In genomic region chr2:232367016-232367415, GRCh38 we compare ENCODE assay signal across 30 cellular contexts. TPM values are rescaled to one million over a fixed set of nuclear protein-coding genes. Genes with fewer than 3 reads are reported as not detected.
"Had no signal": no experiment of that assay in that cellular context is flagged by ENCODE, and none has a peak within 500 bp of the region (broad histone marks: within the 10 kb centered on the region; RNA-seq: fewer than 3 reads in every experiment).

No MANE protein-coding gene starts in this region.

- H3K4me3 Mint-ChIP-seq: activated T-cell treated with anti-CD3 and anti-CD28 coated beads, Interleukin-2, amount 50 U/mL, for 24 hours; activated T-helper 17 cell treated with anti-CD3 and anti-CD28 coated beads, Interleukin-2, amount 50 U/mL, for 72 hours; naive B cell; stimulated activated effector memory CD8-positive, alpha-beta T cell treated with anti-CD3 and anti-CD28 coated beads, Interleukin-12 subunit alpha, Interleukin-12 subunit beta, amount 100 ng/mL, for 72 hours; stimulated activated naive CD8-positive, alpha-beta T cell treated with anti-CD3 and anti-CD28 coated beads, Interleukin-15, Interleukin-2, amounts not matched to agents 100 ng/mL and 50 ng/mL, for 24 hours; T-helper 2 cell treated with Interferon-gamma antibody and Interleukin-4, amounts not matched to agents 5 μg/mL and 100 μg/mL, for 36 hours had no signal

- ATAC-seq: activated T-helper 17 cell treated with anti-CD3 and anti-CD28 coated beads, Interleukin-2, amount 50 U/mL, for 72 hours; body of pancreas; gastrocnemius medialis; left ventricle myocardium superior; right cardiac atrium; stimulated activated effector memory CD8-positive, alpha-beta T cell treated with anti-CD3 and anti-CD28 coated beads, Interleukin-12 subunit alpha, Interleukin-12 subunit beta, amount 100 ng/mL, for 72 hours had no signal

- DNase-seq: activated CD4-positive, alpha-beta T cell treated with anti-CD3 and anti-CD28 coated beads for 4 hours; activated CD4-positive, alpha-beta T cell treated with anti-CD3 and anti-CD28 coated beads, Interleukin-2, amount 50 U/mL, for 4 hours; activated CD8-positive, alpha-beta memory T cell treated with anti-CD3 and anti-CD28 coated beads, Interleukin-2, amount 50 U/mL, for 4 hours; activated gamma-delta T cell treated with Interleukin-2 at 50 U/mL for 16 hours; activated naive CD4-positive, alpha-beta T cell treated with anti-CD3 and anti-CD28 coated beads, Interleukin-2, amount 50 U/mL, for 16 hours; activated T-cell treated with anti-CD3 and anti-CD28 coated beads, Interleukin-2, amount 50 U/mL, for 24 hours; body of pancreas; cerebellar nuclear complex; effector memory CD4-positive, alpha-beta T cell; erythroblast; gastrocnemius medialis; left ventricle myocardium superior; naive B cell; right cardiac atrium; stimulated activated CD4-positive, alpha-beta T cell treated with anti-CD3 and anti-CD28 coated beads, Interleukin-4, amount 100 ng/mL, for 24 hours; T-helper 1 cell had no signal

- H3K9me3 ChIP-seq: body of pancreas, gastrocnemius medialis, upper lobe of left lung, vagina had no signal

- H3K4me1 ChIP-seq: gastrocnemius medialis had no signal

- H3K4me3 ChIP-seq: body of pancreas, coronary artery, dorsolateral prefrontal cortex, gastrocnemius medialis, upper lobe of left lung, vagina had no signal

- H3K9me3 Mint-ChIP-seq: activated T-cell treated with anti-CD3 and anti-CD28 coated beads, Interleukin-2, amount 50 U/mL, for 24 hours; activated T-helper 17 cell treated with anti-CD3 and anti-CD28 coated beads, Interleukin-2, amount 50 U/mL, for 72 hours; stimulated activated effector memory CD8-positive, alpha-beta T cell treated with anti-CD3 and anti-CD28 coated beads, Interleukin-12 subunit alpha, Interleukin-12 subunit beta, amount 100 ng/mL, for 72 hours; stimulated activated naive CD8-positive, alpha-beta T cell treated with anti-CD3 and anti-CD28 coated beads, Interleukin-15, Interleukin-2, amounts not matched to agents 100 ng/mL and 50 ng/mL, for 24 hours; T-helper 2 cell treated with Interferon-gamma antibody and Interleukin-4, amounts not matched to agents 5 μg/mL and 100 μg/mL, for 36 hours had no signal

- H3K27me3 ChIP-seq: body of pancreas, gastrocnemius medialis, upper lobe of left lung, vagina had no signal

- H3K27ac Mint-ChIP-seq: activated T-cell treated with anti-CD3 and anti-CD28 coated beads, Interleukin-2, amount 50 U/mL, for 24 hours; activated T-helper 17 cell treated with anti-CD3 and anti-CD28 coated beads, Interleukin-2, amount 50 U/mL, for 72 hours; naive B cell; stimulated activated effector memory CD8-positive, alpha-beta T cell treated with anti-CD3 and anti-CD28 coated beads, Interleukin-12 subunit alpha, Interleukin-12 subunit beta, amount 100 ng/mL, for 72 hours; stimulated activated naive CD8-positive, alpha-beta T cell treated with anti-CD3 and anti-CD28 coated beads, Interleukin-15, Interleukin-2, amounts not matched to agents 100 ng/mL and 50 ng/mL, for 24 hours; T-helper 2 cell treated with Interferon-gamma antibody and Interleukin-4, amounts not matched to agents 5 μg/mL and 100 μg/mL, for 36 hours had no signal

- H3K36me3 Mint-ChIP-seq: stimulated activated effector memory CD8-positive, alpha-beta T cell treated with anti-CD3 and anti-CD28 coated beads, Interleukin-12 subunit alpha, Interleukin-12 subunit beta, amount 100 ng/mL, for 72 hours had no signal

- H3K27ac ChIP-seq: body of pancreas, coronary artery, dorsolateral prefrontal cortex, gastrocnemius medialis, skin epidermis, upper lobe of left lung, vagina had no signal

- H3K36me3 ChIP-seq: gastrocnemius medialis, upper lobe of left lung, vagina had no signal

- H3K27me3 Mint-ChIP-seq: activated T-cell treated with anti-CD3 and anti-CD28 coated beads, Interleukin-2, amount 50 U/mL, for 24 hours; activated T-helper 17 cell treated with anti-CD3 and anti-CD28 coated beads, Interleukin-2, amount 50 U/mL, for 72 hours; stimulated activated naive CD8-positive, alpha-beta T cell treated with anti-CD3 and anti-CD28 coated beads, Interleukin-15, Interleukin-2, amounts not matched to agents 100 ng/mL and 50 ng/mL, for 24 hours had no signal

RNA-seq across cellular contexts. Expression of gene ALPP, which starts 11.5 kb away (rescaled TPM):
- total RNA-seq: activated CD8-positive, alpha-beta memory T cell treated with anti-CD3 and anti-CD28 coated beads for 36 hours; gastrocnemius medialis; left ventricle myocardium superior; lung microvascular endothelial cell; omental fat pad; right cardiac atrium; subcutaneous adipose tissue; vagina had no signal
- polyA plus RNA-seq: neural cell, right cardiac atrium had no signal

RNA-seq across cellular contexts. Expression of gene ALPG, which starts 39.6 kb away (rescaled TPM):
- total RNA-seq: activated CD8-positive, alpha-beta memory T cell treated with anti-CD3 and anti-CD28 coated beads for 36 hours; activated T-helper 17 cell treated with anti-CD3 and anti-CD28 coated beads, Interleukin-2, amount 50 U/mL, for 72 hours; body of pancreas; gastrocnemius medialis; left ventricle myocardium superior; lung microvascular endothelial cell; omental fat pad; right cardiac atrium; subcutaneous adipose tissue; vagina had no signal
- polyA plus RNA-seq: neural cell, right cardiac atrium had no signal
